ENCODE assay signal across 21 cellular contexts in the genomic region with DNA sequence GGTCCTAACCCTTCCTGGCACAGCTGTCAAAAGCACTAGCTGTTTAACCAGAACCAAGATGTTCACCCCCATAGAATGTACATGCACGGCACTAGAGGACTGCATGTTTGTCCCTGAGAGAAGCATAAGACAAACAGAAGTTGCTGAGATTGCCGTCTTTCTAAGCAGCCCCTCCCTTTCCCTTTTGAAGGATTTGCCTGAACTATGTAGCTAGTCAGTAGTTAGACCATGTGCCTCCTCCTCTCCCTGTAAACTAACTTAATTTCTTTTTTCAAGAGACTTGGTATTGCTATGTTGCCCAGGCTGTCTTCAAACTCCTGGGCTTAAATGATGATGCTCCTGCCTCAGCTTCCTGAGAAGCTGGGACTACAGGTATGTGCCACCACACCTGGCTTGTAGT. TPM values are rescaled to one million over a fixed set of nuclear protein-coding genes. Genes with fewer than 3 reads are reported as not detected.
DNase-seq lines count a peak whose midpoint lies in the region; ATAC-seq and TF ChIP-seq lines count a peak whose summit lies in the region.
"Had no signal": no experiment of that assay in that cellular context is flagged by ENCODE, and none has a peak within 500 bp of the region (broad histone marks: within the 10 kb centered on the region; RNA-seq: fewer than 3 reads in every experiment).

No MANE protein-coding gene starts in this region.

- no peak for TF ChIP-seq CTCF in Panc1 (IDR thresholded peaks at IDR 0.05)
- no peak for TF ChIP-seq CTCF in type B pancreatic cell (conservative IDR thresholded peaks at IDR 0.05)

- H3K36me3 Mint-ChIP-seq in CD8-positive, alpha-beta memory T cell = no peaks in the 10 kb centered on the region
- no peaks in the 10 kb centered on the region for H3K36me3 Mint-ChIP-seq in type B pancreatic cell

- H3K9me3 Mint-ChIP-seq in CD8-positive, alpha-beta memory T cell = peaks cover 0 to 5% (median 0%) of the 10 kb centered on the region in 5 donors
- H3K9me3 Mint-ChIP-seq in type B pancreatic cell = no peaks in the 10 kb centered on the region

- peaks cover 12 to 37% of the 10 kb centered on the region in 2 donors for H3K27me3 Mint-ChIP-seq in CD8-positive, alpha-beta memory T cell
- no peaks in the 10 kb centered on the region for H3K27me3 Mint-ChIP-seq in type B pancreatic cell

- H3K4me1 ChIP-seq in Panc1 (ENCODE audit: control insufficient read depth, insufficient read depth, low read length) = peaks cover 20% of the 10 kb centered on the region
- H3K4me1 ChIP-seq in CD8-positive, alpha-beta memory T cell (ENCODE audit: insufficient read depth, low read length) = no peaks in the 10 kb centered on the region
- H3K4me1 ChIP-seq: BE2C had no signal

- H3K4me3 ChIP-seq in Panc1 (ENCODE audit: low read depth in 2 of 2, low read length in 2 of 2) = no peak overlapping the region
- H3K4me3 ChIP-seq in CD8-positive, alpha-beta memory T cell (ENCODE audit: low read length) = no peak overlapping the region
- H3K4me3 ChIP-seq: PC-9 had no signal

- no TSS peak for BruUV-seq in Panc1 (replicated peaks; lab: Mats Ljungman, UMichigan)

- H3K27me3 ChIP-seq in Panc1 (ENCODE audit: control insufficient read depth, insufficient read depth, low read length) = no peaks in the 10 kb centered on the region
- no peaks in the 10 kb centered on the region for H3K27me3 ChIP-seq in CD8-positive, alpha-beta memory T cell (ENCODE audit: insufficient read depth, low read length, poor library complexity, severe bottlenecking)
- H3K27me3 ChIP-seq: BE2C had no signal

- no peak overlapping the region for H3K4me3 Mint-ChIP-seq in CD8-positive, alpha-beta memory T cell
- H3K4me3 Mint-ChIP-seq in type B pancreatic cell = no peak overlapping the region
- H3K4me3 Mint-ChIP-seq: CD14-positive monocyte had no signal

- in situ Hi-C loops in Panc1 (cut with HindIII; ENCODE audit: low pct_unique_long_range_greater_than_20kb, low sequenced_read_pairs) = no loop called here

- POLR2A ChIA-PET in Panc1 (lab: Charles Lee) = interaction anchor here (0.6 kb wide), 1 partner anchor 1464 kb away, joined by 6 read pairs; no protein-coding TSS in a partner anchor
- POLR2A ChIA-PET in CD8-positive, alpha-beta memory T cell (lab: Charles Lee) = no interaction called here

- intact Hi-C loops in Panc1 (cut with micrococcal nuclease; ENCODE audit: unreplicated experiment) = loop anchor here (5.0 kb wide), 3 partner anchors 36 to 101 kb away; a partner anchor contains a TSS
- intact Hi-C loops in left colon (cut with DNase I, micrococcal nuclease) = loop anchor here in 1 of 2 donors (10.0 kb wide), 3 partner anchors 78 to 528 kb away; a partner anchor contains a TSS
- intact Hi-C loops in posterior cingulate gyrus (cut with DNase I) = loop anchor here (5.0 kb wide), 2 partner anchors 41 to 81 kb away; a partner anchor contains a TSS

- H3K36me3 ChIP-seq in Panc1 (ENCODE audit: control insufficient read depth, insufficient read depth, low read length) = no peaks in the 10 kb centered on the region; the same call in 1 of the 2 replicates
- no peaks in the 10 kb centered on the region for H3K36me3 ChIP-seq in CD8-positive, alpha-beta memory T cell (ENCODE audit: insufficient read depth, low read length)
- H3K36me3 ChIP-seq: BE2C had no signal

- CTCF ChIA-PET in Panc1 (lab: Charles Lee) = no interaction called here
- CTCF ChIA-PET in CD8-positive, alpha-beta memory T cell (lab: Charles Lee) = interaction anchor here (2.1 kb wide), 1 partner anchor 9 kb away, joined by 7 read pairs; no protein-coding TSS in a partner anchor

- H3K9me3 ChIP-seq in Panc1 (ENCODE audit: control insufficient read depth, insufficient read depth, low read depth, low read length) = 0 out of 2 replicates have a peak, but pooled peaks cover under 1% of the 10 kb centered on the region
- no peaks in the 10 kb centered on the region for H3K9me3 ChIP-seq in CD8-positive, alpha-beta memory T cell (ENCODE audit: low read length)
- H3K9me3 ChIP-seq: BE2C had no signal

- DNase-seq in Panc1 (ENCODE audit: low read depth, low spot score) (no peak), amniotic epithelial cell (ENCODE audit: low read depth) (peak; percentile 26), left colon (no peak), posterior cingulate gyrus (no peak), substantia nigra (lab: John Stamatoyannopoulos, UW) (no peak), type B pancreatic cell (ENCODE audit: extremely low spot score, unreplicated experiment) (no peak)
- no peak for DNase-seq in CD8-positive, alpha-beta memory T cell
- DNase-seq: BE2C, H7, NCI-H1048, NCI-H1417, NCI-H1694, NCI-H2029 treated with DMSO at 0.1 percent for 48 hours, NCI-H2227 treated with DMSO at 0.1 percent for 48 hours, NCI-H526 treated with DMSO at 0.1 percent for 48 hours, PC-9, RPMI8226, SHP77, SW 1271 had no signal

- peak; percentile 17; the same call in 1 of the 2 replicates for ATAC-seq in Panc1
- ATAC-seq in left colon = peak; percentile 17

- no peaks in the 10 kb centered on the region for H3K4me1 Mint-ChIP-seq in CD8-positive, alpha-beta memory T cell
- H3K4me1 Mint-ChIP-seq in type B pancreatic cell (ENCODE audit: unreplicated experiment) = peaks cover 4% of the 10 kb centered on the region

- 0 out of 2 replicates have a peak overlapping the region, but pooled peaks have one; percentile 13 for H3K27ac ChIP-seq in Panc1 (ENCODE audit: low read length)
- no peak overlapping the region for H3K27ac ChIP-seq in CD8-positive, alpha-beta memory T cell (ENCODE audit: low read depth, low read length)
- H3K27ac ChIP-seq in substantia nigra (ENCODE audit: low read depth, low read length, poor library complexity, severe bottlenecking) = no peak overlapping the region
- H3K27ac ChIP-seq: HL-60, PC-9 had no signal

- H3K27ac Mint-ChIP-seq in CD8-positive, alpha-beta memory T cell = no peak overlapping the region
- no peak overlapping the region for H3K27ac Mint-ChIP-seq in type B pancreatic cell

RNA-seq across cellular contexts. Expression of a gene that starts 40.7 kb away (rescaled TPM):
- 23.7 TPM for total RNA-seq in Panc1 (2021; ENCODE audit: unreplicated experiment)
- polyA plus RNA-seq in Panc1 (2012; ENCODE audit: insufficient read length) = 9.6 TPM
- 10 to 100 TPM; 15.0 to 23.8 TPM for total RNA-seq in left colon
- total RNA-seq in CD8-positive, alpha-beta memory T cell = under 1 TPM; 0.46 to 0.78 TPM
- not detected for polyA plus RNA-seq in CD8-positive, alpha-beta memory T cell
- 9.0 and 9.7 TPM in 2 replicates for total RNA-seq in type B pancreatic cell (ENCODE audit: low replicate concordance)
